ENCODE assay signal across 9 cellular contexts in genomic region chr19:12331211-12331941, GRCh38. TPM values are rescaled to one million over a fixed set of nuclear protein-coding genes. Genes with fewer than 3 reads are reported as not detected.
DNase-seq lines count a peak whose midpoint lies in the region; ATAC-seq and TF ChIP-seq lines count a peak whose summit lies in the region.
"Had no signal": no experiment of that assay in that cellular context is flagged by ENCODE, and none has a peak within 500 bp of the region (broad histone marks: within the 10 kb centered on the region; RNA-seq: fewer than 3 reads in every experiment).

No MANE protein-coding gene starts in this region.

- no peaks in the 10 kb centered on the region for H3K36me3 ChIP-seq in lower lobe of right lung
- H3K36me3 ChIP-seq in stomach: no peaks in the 10 kb centered on the region

- H3K27ac ChIP-seq in lower lobe of right lung (no peak overlapping the region), stomach (no peak overlapping the region)

- peaks cover 11% of the 10 kb centered on the region for H3K36me3 Mint-ChIP-seq in activated CD4-positive, alpha-beta T cell treated with anti-CD3 and anti-CD28 coated beads for 36 hours (ENCODE audit: low read depth)

- POLR2A ChIA-PET in activated CD4-positive, alpha-beta T cell treated with anti-CD3 and anti-CD28 coated beads for 36 hours (lab: Charles Lee): interaction anchor here (0.7 kb wide), 1 partner anchor 517 kb away, joined by 3 read pairs; no protein-coding TSS in a partner anchor

- H3K27ac Mint-ChIP-seq in activated CD4-positive, alpha-beta T cell treated with anti-CD3 and anti-CD28 coated beads for 36 hours: peak overlapping the region; percentile 89

- ATAC-seq in GM21723 (IDR thresholded peaks at IDR 0.05; ENCODE audit: unreplicated experiment): peak; percentile 46
- peak; percentile 70 for ATAC-seq in activated CD4-positive, alpha-beta T cell treated with anti-CD3 and anti-CD28 coated beads for 36 hours
- no peak for ATAC-seq in lower lobe of right lung
- ATAC-seq: HCT116 had no signal

- H3K4me1 Mint-ChIP-seq in activated CD4-positive, alpha-beta T cell treated with anti-CD3 and anti-CD28 coated beads for 36 hours: peaks cover 43% of the 10 kb centered on the region

- intact Hi-C loops in activated CD4-positive, alpha-beta T cell treated with anti-CD3 and anti-CD28 coated beads for 36 hours (cut with DNase I, micrococcal nuclease): loop anchor here (5.0 kb wide), 2 partner anchors 36 to 134 kb away; partner anchors contain the start of gene ZNF442 (in 1 of the 2)
- intact Hi-C loops in lower lobe of right lung (cut with DNase I) (no loop called here), stomach (cut with DNase I; ENCODE audit: low total_unique reads) (no loop called here)

- TF ChIP-seq CTCF in lower lobe of right lung (IDR thresholded peaks at IDR 0.05) (no peak), stomach (IDR thresholded peaks at IDR 0.05) (no peak)

- peak overlapping the region; percentile 78 for H3K4me3 Mint-ChIP-seq in activated CD4-positive, alpha-beta T cell treated with anti-CD3 and anti-CD28 coated beads for 36 hours

- no peak for TF ChIP-seq EP300 in stomach (IDR thresholded peaks at IDR 0.05)

- H3K4me3 ChIP-seq in lower lobe of right lung: no peak overlapping the region
- no peak overlapping the region for H3K4me3 ChIP-seq in stomach

- H3K9me3 Mint-ChIP-seq in activated CD4-positive, alpha-beta T cell treated with anti-CD3 and anti-CD28 coated beads for 36 hours (ENCODE audit: low read depth): no peaks in the 10 kb centered on the region

- H3K27me3 Mint-ChIP-seq in activated CD4-positive, alpha-beta T cell treated with anti-CD3 and anti-CD28 coated beads for 36 hours: no peaks in the 10 kb centered on the region

- H3K4me1 ChIP-seq in lower lobe of right lung (peaks cover 16% of the 10 kb centered on the region), stomach (peaks cover 5 to 27% (median 18%) of the 10 kb centered on the region in 4 donors)

- CTCF ChIA-PET in activated CD4-positive, alpha-beta T cell treated with anti-CD3 and anti-CD28 coated beads for 36 hours (lab: Charles Lee): interaction anchor here (0.6 kb wide), 1 partner anchor 49 kb away, joined by 4 read pairs; no protein-coding TSS in a partner anchor

- DNase-seq in activated CD4-positive, alpha-beta T cell treated with anti-CD3 and anti-CD28 coated beads for 36 hours: peak; percentile 94
- peak; percentile 34 to 57 for DNase-seq in erythroblast (lab: John Stamatoyannopoulos, UW)
- DNase-seq in stimulated activated CD8-positive, alpha-beta memory T cell treated with anti-CD3 and anti-CD28 coated beads, Interleukin-2, amount 100 ng/mL, for 48 hours (ENCODE audit: low read depth in 2 of 2): peak; percentile 72 to 77
- DNase-seq in 8988T: no peak
- no peak for DNase-seq in lower lobe of right lung
- DNase-seq in DMS 273 treated with DMSO at 0.1 percent for 48 hours (lab: John Stamatoyannopoulos, UW): no peak
- no peak for DNase-seq in stomach

- no peaks in the 10 kb centered on the region for H3K27me3 ChIP-seq in lower lobe of right lung (ENCODE audit: low read depth)
- no peaks in the 10 kb centered on the region for H3K27me3 ChIP-seq in stomach

- no peak for TF ChIP-seq POLR2A in erythroblast (IDR thresholded peaks at IDR 0.05; ENCODE audit: low read length)
- no peak for TF ChIP-seq POLR2A in stomach (IDR thresholded peaks at IDR 0.05)

- H3K9me3 ChIP-seq in lower lobe of right lung: no peaks in the 10 kb centered on the region
- H3K9me3 ChIP-seq in stomach: no peaks in the 10 kb centered on the region

- 59 to 78% (median 73%) methylated on average over 4 of the region's 4 CpGs for WGBS in stomach, 5 donors

RNA-seq across cellular contexts. Expression of gene ZNF563, which starts 2.1 kb away (rescaled TPM):
- total RNA-seq in activated CD4-positive, alpha-beta T cell treated with anti-CD3 and anti-CD28 coated beads for 36 hours: 1 to 10 TPM; 6.6 to 6.7 TPM
- 2.3 TPM for total RNA-seq in lower lobe of right lung
- 1 to 10 TPM in 4 of 5 donors, under 1 TPM in 1; 0.58 to 9.4 (median 3.1) TPM for total RNA-seq in stomach
- 1 to 10 TPM in 2 of 3 donors, under 1 TPM in 1; 0.76 to 1.7 (median 1.4) TPM for polyA plus RNA-seq in stomach

RNA-seq across cellular contexts. Expression of gene ZNF442, which starts 34.1 kb away (rescaled TPM):
- 1 to 10 TPM; 1.1 to 1.7 TPM for total RNA-seq in activated CD4-positive, alpha-beta T cell treated with anti-CD3 and anti-CD28 coated beads for 36 hours
- total RNA-seq in lower lobe of right lung (2.5 TPM), stomach (1 to 10 TPM in 4 of 5 donors, not detected in 1; 2.3 to 7.8 (median 3.0) TPM)
- 1 to 10 TPM in 2 of 3 donors, under 1 TPM in 1; 0.31 to 2.0 (median 1.1) TPM for polyA plus RNA-seq in stomach

RNA-seq across cellular contexts. Expression of gene ZNF44, which starts 36.7 kb away (rescaled TPM):
- total RNA-seq in activated CD4-positive, alpha-beta T cell treated with anti-CD3 and anti-CD28 coated beads for 36 hours: 1 to 10 TPM; 7.3 to 8.1 TPM
- total RNA-seq in lower lobe of right lung (12.8 TPM), stomach (10 to 100 TPM in 4 of 5 donors, 1 to 10 TPM in 1; 6.1 to 33.8 (median 22.4) TPM)
- polyA plus RNA-seq in stomach: 1 to 10 TPM; 3.2 to 6.7 (median 4.6) TPM

Comparison
In these comparisons a context has a peak if more than half of its experiments do, and no peak if none do; other contexts are left out.
1. ATAC-seq: peak in GM21723 (single experiment) and activated CD4-positive, alpha-beta T cell treated with anti-CD3 and anti-CD28 coated beads for 36 hours (single experiment); none in lower lobe of right lung (0 of 2).
2. DNase-seq: peak in activated CD4-positive, alpha-beta T cell treated with anti-CD3 and anti-CD28 coated beads for 36 hours (single experiment), erythroblast (2 of 2) and stimulated activated CD8-positive, alpha-beta memory T cell treated with anti-CD3 and anti-CD28 coated beads, Interleukin-2, amount 100 ng/mL, for 48 hours (2 of 2); none in 8988T (single experiment), lower lobe of right lung (single experiment), DMS 273 treated with DMSO at 0.1 percent for 48 hours (single experiment) and stomach (single experiment).
3. intact Hi-C loops: an anchor here in activated CD4-positive, alpha-beta T cell treated with anti-CD3 and anti-CD28 coated beads for 36 hours (5.0 kb wide); none called in lower lobe of right lung and stomach.